ENCODE assay signal across 1 cellular context in the genomic region with DNA sequence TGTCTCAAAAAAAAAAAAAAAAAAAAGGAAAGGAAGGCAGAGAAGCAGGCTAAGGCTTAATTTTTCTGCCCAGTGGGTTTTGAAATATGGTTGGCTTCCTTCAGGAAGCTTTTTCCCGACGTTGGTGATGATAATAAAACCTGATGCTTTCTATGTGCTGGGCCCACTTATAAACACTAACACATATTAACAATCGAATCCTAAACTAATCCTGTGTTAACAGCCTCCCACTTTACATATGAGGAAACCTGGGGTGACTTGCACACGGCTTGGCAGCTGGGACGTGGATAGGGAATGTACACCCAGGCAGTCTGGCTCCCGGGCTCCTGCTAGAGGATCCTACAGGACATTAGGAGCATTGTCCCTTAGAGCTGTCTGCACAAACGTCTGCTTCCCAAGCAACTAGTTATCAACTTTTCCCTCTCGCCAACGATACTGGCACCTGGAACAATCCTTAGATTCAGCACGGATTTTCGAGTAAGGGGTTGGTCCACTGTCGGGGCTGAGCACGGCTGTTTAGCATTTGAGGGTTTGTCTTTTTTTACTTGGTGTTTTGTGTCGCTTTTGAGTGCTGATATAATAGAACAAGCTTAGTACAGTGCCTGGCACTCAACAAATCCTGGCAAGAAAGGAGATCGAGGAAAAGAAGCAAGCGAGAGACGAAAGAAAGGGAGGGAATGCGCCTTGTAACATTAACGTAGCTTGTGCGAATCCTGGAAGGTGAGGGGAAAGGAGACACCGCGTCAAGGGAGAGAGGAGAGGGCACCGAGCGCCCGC.
A peak's percentile ranks its signal among the peaks of the same experiment; 100 is the strongest.
TF ChIP-seq lines count a peak whose summit lies in the region.

No MANE protein-coding gene starts in this region.

TF ChIP-seq in HepG2, 621 proteins besides CTCF, POLR2A, EP300 and RAD21 (continued from another document and continues in another):
- TF ChIP-seq, protein P1, sequence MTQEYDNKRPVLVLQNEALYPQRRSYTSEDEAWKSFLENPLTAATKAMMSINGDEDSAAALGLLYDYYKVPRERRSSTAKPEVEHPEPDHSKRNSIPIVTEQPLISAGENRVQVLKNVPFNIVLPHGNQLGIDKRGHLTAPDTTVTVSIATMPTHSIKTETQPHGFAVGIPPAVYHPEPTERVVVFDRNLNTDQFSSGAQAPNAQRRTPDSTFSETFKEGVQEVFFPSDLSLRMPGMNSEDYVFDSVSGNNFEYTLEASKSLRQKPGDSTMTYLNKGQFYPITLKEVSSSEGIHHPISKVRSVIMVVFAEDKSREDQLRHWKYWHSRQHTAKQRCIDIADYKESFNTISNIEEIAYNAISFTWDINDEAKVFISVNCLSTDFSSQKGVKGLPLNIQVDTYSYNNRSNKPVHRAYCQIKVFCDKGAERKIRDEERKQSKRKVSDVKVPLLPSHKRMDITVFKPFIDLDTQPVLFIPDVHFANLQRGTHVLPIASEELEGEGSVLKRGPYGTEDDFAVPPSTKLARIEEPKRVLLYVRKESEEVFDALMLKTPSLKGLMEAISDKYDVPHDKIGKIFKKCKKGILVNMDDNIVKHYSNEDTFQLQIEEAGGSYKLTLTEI (CRISPR knock-in tag; conservative IDR thresholded peaks at IDR 0.05) = no peak
- no peak for TF ChIP-seq HES4 (CRISPR knock-in tag; IDR thresholded peaks at IDR 0.05; ENCODE audit: borderline replicate concordance)
- no peak for TF ChIP-seq GABPB1 (CRISPR knock-in tag; IDR thresholded peaks at IDR 0.05)
- TF ChIP-seq TBX2 (CRISPR knock-in tag; IDR thresholded peaks at IDR 0.05; ENCODE audit: borderline replicate concordance) = no peak; the same call in 1 of the 2 replicates
- TF ChIP-seq THAP11 (CRISPR knock-in tag; IDR thresholded peaks at IDR 0.05) = no peak
- TF ChIP-seq WIZ (CRISPR knock-in tag; IDR thresholded peaks at IDR 0.05) = no peak
- TF ChIP-seq, protein P2, sequence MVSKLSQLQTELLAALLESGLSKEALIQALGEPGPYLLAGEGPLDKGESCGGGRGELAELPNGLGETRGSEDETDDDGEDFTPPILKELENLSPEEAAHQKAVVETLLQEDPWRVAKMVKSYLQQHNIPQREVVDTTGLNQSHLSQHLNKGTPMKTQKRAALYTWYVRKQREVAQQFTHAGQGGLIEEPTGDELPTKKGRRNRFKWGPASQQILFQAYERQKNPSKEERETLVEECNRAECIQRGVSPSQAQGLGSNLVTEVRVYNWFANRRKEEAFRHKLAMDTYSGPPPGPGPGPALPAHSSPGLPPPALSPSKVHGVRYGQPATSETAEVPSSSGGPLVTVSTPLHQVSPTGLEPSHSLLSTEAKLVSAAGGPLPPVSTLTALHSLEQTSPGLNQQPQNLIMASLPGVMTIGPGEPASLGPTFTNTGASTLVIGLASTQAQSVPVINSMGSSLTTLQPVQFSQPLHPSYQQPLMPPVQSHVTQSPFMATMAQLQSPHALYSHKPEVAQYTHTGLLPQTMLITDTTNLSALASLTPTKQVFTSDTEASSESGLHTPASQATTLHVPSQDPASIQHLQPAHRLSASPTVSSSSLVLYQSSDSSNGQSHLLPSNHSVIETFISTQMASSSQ (IDR thresholded peaks at IDR 0.05; ENCODE audit: low read depth) = no peak
- TF ChIP-seq, protein P2 (CRISPR knock-in tag; IDR thresholded peaks at IDR 0.05; ENCODE audit: borderline replicate concordance) = no peak
- no peak for TF ChIP-seq ZNF530 (CRISPR knock-in tag; IDR thresholded peaks at IDR 0.05; ENCODE audit: low read depth)
- peak; percentile 49; the same call in 1 of the 2 replicates for TF ChIP-seq NCOR1 (IDR thresholded peaks at IDR 0.05; ENCODE audit: borderline replicate concordance, low read length)
- TF ChIP-seq ZNF589 (CRISPR knock-in tag; conservative IDR thresholded peaks at IDR 0.05) = peak; percentile 66; the same call in 1 of the 2 replicates
- TF ChIP-seq, protein P3, sequence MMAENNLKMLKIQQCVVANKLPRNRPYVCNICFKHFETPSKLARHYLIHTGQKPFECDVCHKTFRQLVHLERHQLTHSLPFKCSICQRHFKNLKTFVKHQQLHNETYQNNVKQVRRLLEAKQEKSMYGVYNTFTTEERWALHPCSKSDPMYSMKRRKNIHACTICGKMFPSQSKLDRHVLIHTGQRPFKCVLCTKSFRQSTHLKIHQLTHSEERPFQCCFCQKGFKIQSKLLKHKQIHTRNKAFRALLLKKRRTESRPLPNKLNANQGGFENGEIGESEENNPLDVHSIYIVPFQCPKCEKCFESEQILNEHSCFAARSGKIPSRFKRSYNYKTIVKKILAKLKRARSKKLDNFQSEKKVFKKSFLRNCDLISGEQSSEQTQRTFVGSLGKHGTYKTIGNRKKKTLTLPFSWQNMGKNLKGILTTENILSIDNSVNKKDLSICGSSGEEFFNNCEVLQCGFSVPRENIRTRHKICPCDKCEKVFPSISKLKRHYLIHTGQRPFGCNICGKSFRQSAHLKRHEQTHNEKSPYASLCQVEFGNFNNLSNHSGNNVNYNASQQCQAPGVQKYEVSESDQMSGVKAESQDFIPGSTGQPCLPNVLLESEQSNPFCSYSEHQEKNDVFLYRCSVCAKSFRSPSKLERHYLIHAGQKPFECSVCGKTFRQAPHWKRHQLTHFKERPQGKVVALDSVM (CRISPR knock-in tag; IDR thresholded peaks at IDR 0.05) = no peak
- TF ChIP-seq ZNF615 (CRISPR knock-in tag; IDR thresholded peaks at IDR 0.05; ENCODE audit: borderline replicate concordance) = no peak
- TF ChIP-seq HNRNPUL1 (IDR thresholded peaks at IDR 0.05; ENCODE audit: low read depth, low read length) = no peak
- no peak for TF ChIP-seq ZNF136 (CRISPR knock-in tag; IDR thresholded peaks at IDR 0.05; ENCODE audit: low read depth)
- TF ChIP-seq TBX3 (IDR thresholded peaks at IDR 0.05; ENCODE audit: borderline replicate concordance) = no peak
- TF ChIP-seq, protein P4, sequence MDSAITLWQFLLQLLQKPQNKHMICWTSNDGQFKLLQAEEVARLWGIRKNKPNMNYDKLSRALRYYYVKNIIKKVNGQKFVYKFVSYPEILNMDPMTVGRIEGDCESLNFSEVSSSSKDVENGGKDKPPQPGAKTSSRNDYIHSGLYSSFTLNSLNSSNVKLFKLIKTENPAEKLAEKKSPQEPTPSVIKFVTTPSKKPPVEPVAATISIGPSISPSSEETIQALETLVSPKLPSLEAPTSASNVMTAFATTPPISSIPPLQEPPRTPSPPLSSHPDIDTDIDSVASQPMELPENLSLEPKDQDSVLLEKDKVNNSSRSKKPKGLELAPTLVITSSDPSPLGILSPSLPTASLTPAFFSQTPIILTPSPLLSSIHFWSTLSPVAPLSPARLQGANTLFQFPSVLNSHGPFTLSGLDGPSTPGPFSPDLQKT (CRISPR knock-in tag; IDR thresholded peaks at IDR 0.05; ENCODE audit: borderline replicate concordance) = no peak
- TF ChIP-seq ZMAT3 (CRISPR knock-in tag; conservative IDR thresholded peaks at IDR 0.05) = no peak
- TF ChIP-seq, protein P5, sequence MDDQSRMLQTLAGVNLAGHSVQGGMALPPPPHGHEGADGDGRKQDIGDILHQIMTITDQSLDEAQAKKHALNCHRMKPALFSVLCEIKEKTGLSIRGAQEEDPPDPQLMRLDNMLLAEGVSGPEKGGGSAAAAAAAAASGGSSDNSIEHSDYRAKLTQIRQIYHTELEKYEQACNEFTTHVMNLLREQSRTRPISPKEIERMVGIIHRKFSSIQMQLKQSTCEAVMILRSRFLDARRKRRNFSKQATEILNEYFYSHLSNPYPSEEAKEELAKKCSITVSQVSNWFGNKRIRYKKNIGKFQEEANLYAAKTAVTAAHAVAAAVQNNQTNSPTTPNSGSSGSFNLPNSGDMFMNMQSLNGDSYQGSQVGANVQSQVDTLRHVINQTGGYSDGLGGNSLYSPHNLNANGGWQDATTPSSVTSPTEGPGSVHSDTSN (CRISPR knock-in tag; IDR thresholded peaks at IDR 0.05; ENCODE audit: borderline replicate concordance) = no peak
- no peak for TF ChIP-seq MED8 (CRISPR knock-in tag; IDR thresholded peaks at IDR 0.05; ENCODE audit: insufficient replicate concordance)
- TF ChIP-seq, protein P6, sequence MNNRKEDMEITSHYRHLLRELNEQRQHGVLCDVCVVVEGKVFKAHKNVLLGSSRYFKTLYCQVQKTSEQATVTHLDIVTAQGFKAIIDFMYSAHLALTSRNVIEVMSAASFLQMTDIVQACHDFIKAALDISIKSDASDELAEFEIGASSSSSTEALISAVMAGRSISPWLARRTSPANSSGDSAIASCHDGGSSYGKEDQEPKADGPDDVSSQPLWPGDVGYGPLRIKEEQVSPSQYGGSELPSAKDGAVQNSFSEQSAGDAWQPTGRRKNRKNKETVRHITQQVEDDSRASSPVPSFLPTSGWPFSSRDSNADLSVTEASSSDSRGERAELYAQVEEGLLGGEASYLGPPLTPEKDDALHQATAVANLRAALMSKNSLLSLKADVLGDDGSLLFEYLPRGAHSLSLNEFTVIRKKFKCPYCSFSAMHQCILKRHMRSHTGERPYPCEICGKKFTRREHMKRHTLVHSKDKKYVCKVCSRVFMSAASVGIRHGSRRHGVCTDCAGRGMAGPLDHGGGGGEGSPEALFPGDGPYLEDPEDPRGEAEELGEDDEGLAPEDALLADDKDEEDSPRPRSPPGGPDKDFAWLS (CRISPR knock-in tag; IDR thresholded peaks at IDR 0.05; ENCODE audit: borderline replicate concordance) = no peak
- TF ChIP-seq, protein P7, sequence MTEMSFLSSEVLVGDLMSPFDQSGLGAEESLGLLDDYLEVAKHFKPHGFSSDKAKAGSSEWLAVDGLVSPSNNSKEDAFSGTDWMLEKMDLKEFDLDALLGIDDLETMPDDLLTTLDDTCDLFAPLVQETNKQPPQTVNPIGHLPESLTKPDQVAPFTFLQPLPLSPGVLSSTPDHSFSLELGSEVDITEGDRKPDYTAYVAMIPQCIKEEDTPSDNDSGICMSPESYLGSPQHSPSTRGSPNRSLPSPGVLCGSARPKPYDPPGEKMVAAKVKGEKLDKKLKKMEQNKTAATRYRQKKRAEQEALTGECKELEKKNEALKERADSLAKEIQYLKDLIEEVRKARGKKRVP (CRISPR knock-in tag; IDR thresholded peaks at IDR 0.05) = no peak
- TF ChIP-seq, protein P8, sequence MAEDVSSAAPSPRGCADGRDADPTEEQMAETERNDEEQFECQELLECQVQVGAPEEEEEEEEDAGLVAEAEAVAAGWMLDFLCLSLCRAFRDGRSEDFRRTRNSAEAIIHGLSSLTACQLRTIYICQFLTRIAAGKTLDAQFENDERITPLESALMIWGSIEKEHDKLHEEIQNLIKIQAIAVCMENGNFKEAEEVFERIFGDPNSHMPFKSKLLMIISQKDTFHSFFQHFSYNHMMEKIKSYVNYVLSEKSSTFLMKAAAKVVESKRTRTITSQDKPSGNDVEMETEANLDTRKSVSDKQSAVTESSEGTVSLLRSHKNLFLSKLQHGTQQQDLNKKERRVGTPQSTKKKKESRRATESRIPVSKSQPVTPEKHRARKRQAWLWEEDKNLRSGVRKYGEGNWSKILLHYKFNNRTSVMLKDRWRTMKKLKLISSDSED (CRISPR knock-in tag; IDR thresholded peaks at IDR 0.05) = no peak
- no peak for TF ChIP-seq ZC3H4 (CRISPR knock-in tag; IDR thresholded peaks at IDR 0.05; ENCODE audit: borderline replicate concordance)
- no peak for TF ChIP-seq REXO4 (CRISPR knock-in tag; IDR thresholded peaks at IDR 0.05; ENCODE audit: borderline replicate concordance)
- TF ChIP-seq ETV5 (CRISPR knock-in tag; IDR thresholded peaks at IDR 0.05; ENCODE audit: borderline replicate concordance) = no peak
- TF ChIP-seq KDM2A (CRISPR knock-in tag; IDR thresholded peaks at IDR 0.05; ENCODE audit: borderline replicate concordance, low read depth) = no peak
- TF ChIP-seq MED13 (CRISPR knock-in tag; IDR thresholded peaks at IDR 0.05) = no peak
- TF ChIP-seq ZNF343 (CRISPR knock-in tag; IDR thresholded peaks at IDR 0.05) = no peak
- TF ChIP-seq, protein P9, sequence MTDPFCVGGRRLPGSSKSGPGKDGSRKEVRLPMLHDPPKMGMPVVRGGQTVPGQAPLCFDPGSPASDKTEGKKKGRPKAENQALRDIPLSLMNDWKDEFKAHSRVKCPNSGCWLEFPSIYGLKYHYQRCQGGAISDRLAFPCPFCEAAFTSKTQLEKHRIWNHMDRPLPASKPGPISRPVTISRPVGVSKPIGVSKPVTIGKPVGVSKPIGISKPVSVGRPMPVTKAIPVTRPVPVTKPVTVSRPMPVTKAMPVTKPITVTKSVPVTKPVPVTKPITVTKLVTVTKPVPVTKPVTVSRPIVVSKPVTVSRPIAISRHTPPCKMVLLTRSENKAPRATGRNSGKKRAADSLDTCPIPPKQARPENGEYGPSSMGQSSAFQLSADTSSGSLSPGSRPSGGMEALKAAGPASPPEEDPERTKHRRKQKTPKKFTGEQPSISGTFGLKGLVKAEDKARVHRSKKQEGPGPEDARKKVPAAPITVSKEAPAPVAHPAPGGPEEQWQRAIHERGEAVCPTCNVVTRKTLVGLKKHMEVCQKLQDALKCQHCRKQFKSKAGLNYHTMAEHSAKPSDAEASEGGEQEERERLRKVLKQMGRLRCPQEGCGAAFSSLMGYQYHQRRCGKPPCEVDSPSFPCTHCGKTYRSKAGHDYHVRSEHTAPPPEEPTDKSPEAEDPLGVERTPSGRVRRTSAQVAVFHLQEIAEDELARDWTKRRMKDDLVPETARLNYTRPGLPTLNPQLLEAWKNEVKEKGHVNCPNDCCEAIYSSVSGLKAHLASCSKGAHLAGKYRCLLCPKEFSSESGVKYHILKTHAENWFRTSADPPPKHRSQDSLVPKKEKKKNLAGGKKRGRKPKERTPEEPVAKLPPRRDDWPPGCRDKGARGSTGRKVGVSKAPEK (CRISPR knock-in tag; IDR thresholded peaks at IDR 0.05; ENCODE audit: borderline replicate concordance) = no peak
- TF ChIP-seq MTA1 (CRISPR knock-in tag; IDR thresholded peaks at IDR 0.05; ENCODE audit: borderline replicate concordance) = no peak
- TF ChIP-seq ZNF878 (CRISPR knock-in tag; IDR thresholded peaks at IDR 0.05) = no peak
- TF ChIP-seq ZNF567 (CRISPR knock-in tag; IDR thresholded peaks at IDR 0.05; ENCODE audit: borderline replicate concordance) = 0 out of 2 replicates have a peak, but pooled peaks have one; percentile 82
- no peak for TF ChIP-seq CC2D1A (CRISPR knock-in tag; IDR thresholded peaks at IDR 0.05)
- 0 out of 2 replicates have a peak, but pooled peaks have one; percentile 14 for TF ChIP-seq ZNF431 (CRISPR knock-in tag; IDR thresholded peaks at IDR 0.05; ENCODE audit: borderline replicate concordance, low read depth)
- TF ChIP-seq ZSCAN31 (CRISPR knock-in tag; IDR thresholded peaks at IDR 0.05; ENCODE audit: low read depth) = no peak
- TF ChIP-seq SOX6 (IDR thresholded peaks at IDR 0.05) = no peak
- TF ChIP-seq SOX6 (CRISPR knock-in tag; IDR thresholded peaks at IDR 0.05) = no peak
- TF ChIP-seq KDM3A (CRISPR knock-in tag; IDR thresholded peaks at IDR 0.05; ENCODE audit: low read depth) = no peak
- TF ChIP-seq ZNF253 (CRISPR knock-in tag; IDR thresholded peaks at IDR 0.05; ENCODE audit: borderline replicate concordance) = no peak
- TF ChIP-seq ZFX (CRISPR knock-in tag; IDR thresholded peaks at IDR 0.05; ENCODE audit: low read depth) = no peak
- no peak for TF ChIP-seq KDM1A (CRISPR knock-in tag; IDR thresholded peaks at IDR 0.05)
